ENCODE assay signal across 11 cellular contexts in genomic region chr15:67098768-67099282, GRCh38. TPM values are rescaled to one million over a fixed set of nuclear protein-coding genes. Genes with fewer than 3 reads are reported as not detected.
DNase-seq lines count a peak whose midpoint lies in the region; ATAC-seq lines count a peak whose summit lies in the region.
"Had no signal": no experiment of that assay in that cellular context is flagged by ENCODE, and none has a peak within 500 bp of the region (broad histone marks: within the 10 kb centered on the region; RNA-seq: fewer than 3 reads in every experiment).

No MANE protein-coding gene starts in this region.

- H3K9ac ChIP-seq in subcutaneous abdominal adipose tissue (ENCODE audit: low read length in 5 of 5) = peak overlapping the region in 3 of 5 donors; percentile 25 to 60 (median 39)

- intact Hi-C loops in left colon (cut with DNase I, micrococcal nuclease) (no loop called here), posterior vena cava (cut with DNase I) (no loop called here)

- peak overlapping the region in 2 of 5 donors; percentile 10 to 37 for H3K4me3 ChIP-seq in subcutaneous abdominal adipose tissue (ENCODE audit: low read depth in 1 of 5, low read length in 5 of 5)

- DNase-seq in T-helper 1 cell (no peak), left colon (no peak), amniotic stem cell (lab: John Stamatoyannopoulos, UW) (no peak), posterior vena cava (ENCODE audit: low spot score) (no peak)
- DNase-seq in activated naive CD8-positive, alpha-beta T cell treated with anti-CD3 and anti-CD28 coated beads for 36 hours = no peak
- DNase-seq: dermis blood vessel endothelial cell, SHP77 treated with DMSO at 0.1 percent for 48 hours had no signal

- peaks cover 59% of the 10 kb centered on the region for H3K4me1 Mint-ChIP-seq in T-helper 1 cell treated with Interleukin-12 subunit alpha and Interleukin-12 subunit beta and Interleukin-4 antibody, amounts not matched to agents 30 μg/mL and 1 μg/mL, for 36 hours (ENCODE audit: low read depth)
- peaks cover 46% of the 10 kb centered on the region for H3K4me1 Mint-ChIP-seq in activated naive CD8-positive, alpha-beta T cell treated with anti-CD3 and anti-CD28 coated beads for 36 hours

- H3K9me3 ChIP-seq in subcutaneous abdominal adipose tissue (ENCODE audit: control insufficient read depth in 5 of 5, low read length in 5 of 5) = no peaks in the 10 kb centered on the region

- peaks cover 3 to 12% (median 10%) of the 10 kb centered on the region in 5 donors for H3K36me3 ChIP-seq in subcutaneous abdominal adipose tissue (ENCODE audit: control insufficient read depth in 5 of 5, insufficient read depth in 5 of 5, low read length in 5 of 5)

- peak overlapping the region; percentile 71 for H3K27ac ChIP-seq in subcutaneous abdominal adipose tissue (ENCODE audit: low read depth, low read length)
- H3K27ac ChIP-seq: 22Rv1 had no signal

- peak overlapping the region; percentile 96 for H3K27ac Mint-ChIP-seq in T-helper 1 cell treated with Interleukin-12 subunit alpha and Interleukin-12 subunit beta and Interleukin-4 antibody, amounts not matched to agents 30 μg/mL and 1 μg/mL, for 36 hours
- peak overlapping the region; percentile 85 for H3K27ac Mint-ChIP-seq in activated naive CD8-positive, alpha-beta T cell treated with anti-CD3 and anti-CD28 coated beads for 36 hours

- ATAC-seq in left colon = peak; percentile 56
- no peak for ATAC-seq in HG03520 (IDR thresholded peaks at IDR 0.05; ENCODE audit: unreplicated experiment)

- H3K4me1 ChIP-seq in subcutaneous abdominal adipose tissue (ENCODE audit: control insufficient read depth in 5 of 5, insufficient read depth in 5 of 5, low read length in 5 of 5) = peaks cover 2 to 47% (median 34%) of the 10 kb centered on the region in 5 donors

- H3K9me3 Mint-ChIP-seq in T-helper 1 cell treated with Interleukin-12 subunit alpha and Interleukin-12 subunit beta and Interleukin-4 antibody, amounts not matched to agents 30 μg/mL and 1 μg/mL, for 36 hours = no peaks in the 10 kb centered on the region
- H3K9me3 Mint-ChIP-seq in activated naive CD8-positive, alpha-beta T cell treated with anti-CD3 and anti-CD28 coated beads for 36 hours = no peaks in the 10 kb centered on the region

- H3K27me3 ChIP-seq in subcutaneous abdominal adipose tissue (ENCODE audit: control insufficient read depth in 5 of 5, insufficient read depth in 4 of 5, low read length in 5 of 5) = no peaks in the 10 kb centered on the region

- no peaks in the 10 kb centered on the region for H3K27me3 Mint-ChIP-seq in T-helper 1 cell treated with Interleukin-12 subunit alpha and Interleukin-12 subunit beta and Interleukin-4 antibody, amounts not matched to agents 30 μg/mL and 1 μg/mL, for 36 hours (ENCODE audit: low read depth)
- H3K27me3 Mint-ChIP-seq in activated naive CD8-positive, alpha-beta T cell treated with anti-CD3 and anti-CD28 coated beads for 36 hours = no peaks in the 10 kb centered on the region

- H3K4me3 Mint-ChIP-seq in T-helper 1 cell treated with Interleukin-12 subunit alpha and Interleukin-12 subunit beta and Interleukin-4 antibody, amounts not matched to agents 30 μg/mL and 1 μg/mL, for 36 hours = peak overlapping the region; percentile 85
- peak overlapping the region; percentile 45 for H3K4me3 Mint-ChIP-seq in activated naive CD8-positive, alpha-beta T cell treated with anti-CD3 and anti-CD28 coated beads for 36 hours

- peaks cover 62% of the 10 kb centered on the region for H3K36me3 Mint-ChIP-seq in T-helper 1 cell treated with Interleukin-12 subunit alpha and Interleukin-12 subunit beta and Interleukin-4 antibody, amounts not matched to agents 30 μg/mL and 1 μg/mL, for 36 hours (ENCODE audit: low read depth)
- peaks cover 35% of the 10 kb centered on the region for H3K36me3 Mint-ChIP-seq in activated naive CD8-positive, alpha-beta T cell treated with anti-CD3 and anti-CD28 coated beads for 36 hours

RNA-seq across cellular contexts. Expression of gene SMAD3, which starts 33.4 kb away (rescaled TPM):
- 10 to 100 TPM; 15.7 to 16.4 TPM for total RNA-seq in activated naive CD8-positive, alpha-beta T cell treated with anti-CD3 and anti-CD28 coated beads for 36 hours
- total RNA-seq in left colon = 10 to 100 TPM; 33.3 to 60.7 TPM
- 10 to 100 TPM; 56.3 to 62.7 TPM for total RNA-seq in posterior vena cava
